In the genomic region with DNA sequence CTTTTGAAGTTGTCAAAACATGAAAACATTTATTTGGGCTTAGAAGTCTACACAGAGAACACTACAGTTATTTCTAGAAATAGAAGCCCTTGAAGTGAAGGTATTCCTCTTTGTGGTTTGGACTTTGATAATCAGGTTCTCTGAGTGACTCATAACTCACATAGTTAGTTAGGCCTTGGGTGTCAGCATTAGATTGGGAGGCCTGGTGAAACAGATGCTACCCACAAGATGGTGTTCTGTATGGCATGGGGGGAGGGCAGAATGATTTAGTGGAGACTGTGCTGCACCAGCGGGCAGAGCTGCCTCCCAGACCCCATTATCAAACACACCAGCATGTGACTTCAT, we compare ENCODE assay signal across 9 cellular contexts.
DNase-seq lines count a peak whose midpoint lies in the region; ATAC-seq and TF ChIP-seq lines count a peak whose summit lies in the region.
"Had no signal": no experiment of that assay in that cellular context is flagged by ENCODE, and none has a peak within 500 bp of the region (broad histone marks: within the 10 kb centered on the region; RNA-seq: fewer than 3 reads in every experiment).

No MANE protein-coding gene starts in this region.

- H3K27ac ChIP-seq in RWPE2 (ENCODE audit: poor library complexity, severe bottlenecking) (no peak overlapping the region), WERI-Rb-1 (no peak overlapping the region)

- no peak overlapping the region for H3K4me3 ChIP-seq in RWPE2 (ENCODE audit: severe bottlenecking)
- no peak overlapping the region for H3K4me3 ChIP-seq in WERI-Rb-1 (ENCODE audit: low read depth, low read length)
- H3K4me3 ChIP-seq in HAP-1, result no peak overlapping the region

- H3K36me3 ChIP-seq in RWPE2 (ENCODE audit: low read depth) (no peaks in the 10 kb centered on the region), WERI-Rb-1 (no peaks in the 10 kb centered on the region), HAP-1 (replicated peaks) (no peaks in the 10 kb centered on the region)

- peak; percentile 29 for ATAC-seq in Right ventricle myocardium inferior
- ATAC-seq in HG02938 (IDR thresholded peaks at IDR 0.05; ENCODE audit: unreplicated experiment), result peak; percentile 92
- peak; percentile 44; the same call in 1 of the 3 replicates for ATAC-seq in RWPE2 (ENCODE audit: low read depth)

- DNase-seq in Right ventricle myocardium inferior (ENCODE audit: missing footprints) (no peak), cardiac septum (ENCODE audit: low spot score) (no peak), RWPE2 (ENCODE audit: low spot score) (no peak), WERI-Rb-1 (no peak), HAP-1 (ENCODE audit: low spot score in 2 of 2) (no peak), COR-L47 (lab: John Stamatoyannopoulos, UW) (no peak), NCI-H82 (lab: John Stamatoyannopoulos, UW) (no peak)
- DNase-seq: stimulated activated CD4-positive, alpha-beta T cell treated with anti-CD3 and anti-CD28 coated beads, Interleukin-1b, Interleukin-23, amount 100 ng/mL, for 48 hours had no signal

- no peaks in the 10 kb centered on the region for H3K4me1 ChIP-seq in RWPE2 (ENCODE audit: insufficient read depth, poor library complexity, severe bottlenecking)
- H3K4me1 ChIP-seq in HAP-1, result no peaks in the 10 kb centered on the region

- in situ Hi-C loops in HAP-1 (cut with MboI; ENCODE audit: low sequenced_read_pairs), result no loop called here

- TF ChIP-seq CTCF in RWPE2 (IDR thresholded peaks at IDR 0.05; ENCODE audit: poor library complexity, severe bottlenecking), result no peak
- no peak for TF ChIP-seq CTCF in WERI-Rb-1 (IDR thresholded peaks at IDR 0.05; ENCODE audit: low read depth, low read length)

- intact Hi-C loops in Right ventricle myocardium inferior (cut with DNase I), result loop anchor here (2.0 kb wide), 1 partner anchor 19 kb away; no protein-coding TSS in a partner anchor
- intact Hi-C loops in cardiac septum (cut with DNase I), result loop anchor here (1.0 to 2.0 kb wide), 2 partner anchors 19 to 23 kb away; no protein-coding TSS in a partner anchor

- H3K9me3 ChIP-seq in RWPE2 (ENCODE audit: severe bottlenecking) (no peaks in the 10 kb centered on the region), WERI-Rb-1 (ENCODE audit: severe bottlenecking) (no peaks in the 10 kb centered on the region), HAP-1 (no peaks in the 10 kb centered on the region)

- no peaks in the 10 kb centered on the region for H3K27me3 ChIP-seq in RWPE2 (ENCODE audit: insufficient read depth, poor library complexity, severe bottlenecking)
- H3K27me3 ChIP-seq in WERI-Rb-1 (ENCODE audit: insufficient read depth, low read depth, severe bottlenecking), result no peaks in the 10 kb centered on the region
- H3K27me3 ChIP-seq in HAP-1 (ENCODE audit: low read depth), result no peaks in the 10 kb centered on the region

Comparison
In these comparisons a context has a peak if more than half of its experiments do, and no peak if none do; other contexts are left out.
1. ATAC-seq: peak in every context shown above with its lines; median percentile 92 in HG02938; 44 in RWPE2; 29 in Right ventricle myocardium inferior.